ENCODE assay signal across 22 cellular contexts in the genomic region with DNA sequence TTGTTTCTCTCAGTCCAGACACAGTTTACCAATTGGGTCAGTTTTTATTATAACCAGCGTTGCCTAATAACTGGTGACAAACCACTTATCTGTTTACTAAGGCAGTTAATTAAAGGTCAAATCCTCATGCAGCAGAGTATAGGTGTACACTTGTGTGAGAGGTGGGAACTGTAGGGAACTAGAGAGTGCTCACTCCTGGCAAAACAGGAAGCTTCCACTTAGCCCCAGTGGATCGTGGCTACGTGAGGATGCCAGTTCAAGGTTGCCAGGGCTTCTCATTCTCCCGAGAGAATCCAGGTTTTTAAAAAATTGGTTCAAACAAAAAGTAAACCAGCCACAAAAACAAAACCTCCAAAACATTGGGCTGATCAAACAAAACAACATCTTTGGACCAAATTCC. TPM values are rescaled to one million over a fixed set of nuclear protein-coding genes. Genes with fewer than 3 reads are reported as not detected.
DNase-seq lines count a peak whose midpoint lies in the region; ATAC-seq, FAIRE-seq and TF ChIP-seq lines count a peak whose summit lies in the region.
"Had no signal": no experiment of that assay in that cellular context is flagged by ENCODE, and none has a peak within 500 bp of the region (broad histone marks: within the 10 kb centered on the region; RNA-seq: fewer than 3 reads in every experiment).

No MANE protein-coding gene starts in this region.

- no peak for TF ChIP-seq EP300 in K562 (IDR thresholded peaks at IDR 0.05; ENCODE audit: low read length)
- TF ChIP-seq EP300 in tibial nerve (IDR thresholded peaks at IDR 0.05) = no peak

- H4K8ac ChIP-seq in IMR-90 (ENCODE audit: low read depth in 2 of 2, low read length in 2 of 2) = peak overlapping the region in 1 of 2 experiments; percentile 2; a peak in 1 of 4 replicates

- H3K4me2 ChIP-seq in IMR-90 (ENCODE audit: low read depth, low read length) (no peak overlapping the region), K562 (ENCODE audit: insufficient read depth, low read length) (no peak overlapping the region)

- H2AFZ ChIP-seq in IMR-90 (replicated peaks; ENCODE audit: low read length, poor library complexity) (no peak overlapping the region), K562 (ENCODE audit: low read depth, low read length) (no peak overlapping the region)

- H3K9me3 ChIP-seq in IMR-90 (ENCODE audit: control insufficient read depth, insufficient read depth, low read length) (no peaks in the 10 kb centered on the region), K562 (replicated peaks; ENCODE audit: control insufficient read depth, insufficient read depth, low read depth, low read length) (no peaks in the 10 kb centered on the region), lower lobe of right lung (no peaks in the 10 kb centered on the region), tibial nerve (no peaks in the 10 kb centered on the region)
- H3K9me3 ChIP-seq: gastroesophageal sphincter, HAP-1 had no signal

- intact Hi-C loops in IMR-90 (cut with micrococcal nuclease) (loop anchor here (10.0 kb wide), 1 partner anchor 376 kb away; no protein-coding TSS in a partner anchor), K562 (cut with micrococcal nuclease) (no loop called here), lower lobe of right lung (cut with DNase I) (no loop called here)

- WGBS in IMR-90 (ENCODE audit: extremely low coverage in 2 of 2, insufficient read length in 1 of 2), 2 experiments = no CpG with 5 or more reads among the region's 4 CpGs
- WGBS in K562 (ENCODE audit: insufficient coverage, low coverage, missing lambda C conversion rate) = 62% methylated on average over 4 of the region's 4 CpGs
- WGBS in tibial nerve, 2 donors = 76 to 81% methylated on average over 4 of the region's 4 CpGs

- H3K4me1 ChIP-seq in IMR-90 (ENCODE audit: control insufficient read depth, insufficient read depth, low read length) = peaks cover 4% of the 10 kb centered on the region; the same call in 1 of the 2 replicates
- H3K4me1 ChIP-seq in K562 (replicated peaks in 1 of 2; ENCODE audit: control insufficient read depth in 2 of 2, insufficient read depth in 2 of 2, low read length in 2 of 2) = peaks cover 0 to 9% of the 10 kb centered on the region in 2 experiments; a peak in 2 of 5 replicates
- H3K4me1 ChIP-seq in lower lobe of right lung = peaks cover 43% of the 10 kb centered on the region
- H3K4me1 ChIP-seq in tibial nerve = peaks cover 0 to 79% (median 14%) of the 10 kb centered on the region in 4 donors
- H3K4me1 ChIP-seq: HAP-1 had no signal

- no TSS peak for BruUV-seq in IMR-90 (replicated peaks; lab: Mats Ljungman, UMichigan)
- BruUV-seq in K562 (replicated peaks; lab: Mats Ljungman, UMichigan) = no TSS peak

- DNase-seq in IMR-90 = no peak
- no peak for DNase-seq in K562 (ENCODE audit: extremely low read depth in 1 of 4, low spot score in 3 of 4)
- no peak for DNase-seq in lower lobe of right lung
- DNase-seq in tibial nerve (ENCODE audit: low spot score in 2 of 2) = no peak
- no peak for DNase-seq in RCC 7860 (ENCODE audit: low spot score)
- DNase-seq in NCI-H1694 treated with DMSO at 0.1 percent for 48 hours (lab: John Stamatoyannopoulos, UW) = no peak
- DNase-seq: effector CD4-positive, alpha-beta T cell; MV-4-11; NCI-H1694; NCI-H774; occipital lobe; retina; SHP77; stimulated activated CD4-positive, alpha-beta T cell treated with anti-CD3 and anti-CD28 coated beads, Interleukin-4, amount 100 ng/mL, for 4 hours; T-cell had no signal

- TF ChIP-seq POLR2A in IMR-90 (IDR thresholded peaks at IDR 0.05; ENCODE audit: low read depth, low read length) (no peak), K562 (conservative IDR thresholded peaks at IDR 0.05) (no peak), tibial nerve (IDR thresholded peaks at IDR 0.05) (no peak)

- H3K56ac ChIP-seq in IMR-90 (ENCODE audit: extremely low read depth, insufficient read depth, low read length) = no peak overlapping the region

- POLR2A ChIA-PET in IMR-90 (lab: Charles Lee; ENCODE audit: unreplicated experiment) (no interaction called here), K562 (lab: Yijun Ruan, JAX) (interaction anchor here (0.8 to 3.2 kb wide), 4 partner anchors 9 to 286 kb away, joined by 3 to 23 read pairs (median 4); partner anchors contain the start of gene CYBRD1)

- H4K20me1 ChIP-seq in IMR-90 (ENCODE audit: insufficient read depth, low read length) (peaks cover 9% of the 10 kb centered on the region; the same call in 1 of the 2 replicates), K562 (replicated peaks; ENCODE audit: control insufficient read depth, insufficient read depth, low read length) (no peaks in the 10 kb centered on the region)

- peak overlapping the region; percentile 1; the same call in 1 of the 2 replicates for H4K91ac ChIP-seq in IMR-90 (ENCODE audit: insufficient read depth, low read depth, low read length)

- H3K23ac ChIP-seq in IMR-90 (ENCODE audit: low read depth, low read length) = 0 out of 2 replicates have a peak overlapping the region, but pooled peaks have one; percentile 13

- H3K9me1 ChIP-seq in IMR-90 (ENCODE audit: insufficient read depth, low read length) (no peaks in the 10 kb centered on the region; the same call in 1 of the 2 replicates), K562 (ENCODE audit: control insufficient read depth, insufficient read depth, low read length) (no peaks in the 10 kb centered on the region)

- H4K5ac ChIP-seq in IMR-90 (ENCODE audit: low read depth, low read length) = peak overlapping the region; percentile 9; the same call in 1 of the 2 replicates

- FAIRE-seq in K562 (lab: Jason Lieb, UNC) = no peak
- no peak for FAIRE-seq in RCC 7860 (lab: Jason Lieb, UNC)
- FAIRE-seq: D721Med, GM18507, islet of Langerhans had no signal

- no peak overlapping the region for H3K4me3 ChIP-seq in IMR-90 (ENCODE audit: insufficient read depth, low read depth, low read length)
- H3K4me3 ChIP-seq in K562 = no peak overlapping the region
- H3K4me3 ChIP-seq in lower lobe of right lung = no peak overlapping the region
- no peak overlapping the region for H3K4me3 ChIP-seq in tibial nerve
- H3K4me3 ChIP-seq: gastroesophageal sphincter, HAP-1 had no signal

- no peak for TF ChIP-seq RAD21 in IMR-90 (IDR thresholded peaks at IDR 0.05; ENCODE audit: low read length)
- no peak for TF ChIP-seq RAD21 in K562 (CRISPR knock-in tag; conservative IDR thresholded peaks at IDR 0.05 in 1 of 2, IDR thresholded peaks at IDR 0.05 in 1 of 2)

- H3K27me3 ChIP-seq in IMR-90 (ENCODE audit: control insufficient read depth, insufficient read depth, low read length) (no peaks in the 10 kb centered on the region), K562 (ENCODE audit: control insufficient read depth in 2 of 2, insufficient read depth in 2 of 2, low read length in 2 of 2) (no peaks in the 10 kb centered on the region), lower lobe of right lung (ENCODE audit: low read depth) (no peaks in the 10 kb centered on the region), tibial nerve (no peaks in the 10 kb centered on the region)
- H3K27me3 ChIP-seq: gastroesophageal sphincter had no signal

- no peak overlapping the region for H2AK9ac ChIP-seq in IMR-90 (replicated peaks; ENCODE audit: low read depth, low read length, poor library complexity)

- H3K14ac ChIP-seq in IMR-90 (replicated peaks; ENCODE audit: low read depth, low read length) = peak overlapping the region; percentile 87; the same call in 1 of the 2 replicates

- H2BK120ac ChIP-seq in IMR-90 (ENCODE audit: low read depth, low read length) = peak overlapping the region; percentile 68; the same call in 1 of the 2 replicates

- no peak overlapping the region for H2BK20ac ChIP-seq in IMR-90 (ENCODE audit: low read depth, low read length)

- peak overlapping the region; percentile 28 for H3K4ac ChIP-seq in IMR-90 (ENCODE audit: low read depth, low read length)

- H3K79me1 ChIP-seq in IMR-90 (ENCODE audit: low read depth in 1 of 2, low read length in 2 of 2) = peaks cover 12 to 61% of the 10 kb centered on the region in 2 experiments

- H2AK5ac ChIP-seq in IMR-90 (ENCODE audit: low read depth, low read length) = no peak overlapping the region; the same call in 1 of the 2 replicates

- no peak overlapping the region for H3K18ac ChIP-seq in IMR-90 (ENCODE audit: low read depth, low read length)

- in situ Hi-C loops in IMR-90 (cut with MboI; ENCODE audit: low sequenced_read_pairs) (no loop called here), K562 (cut with MboI) (no loop called here)

- H3K27ac ChIP-seq in IMR-90 (ENCODE audit: insufficient read depth, low read length) (peak overlapping the region; percentile 63; the same call in 1 of the 2 replicates), K562 (ENCODE audit: extremely low read depth, low read depth, low read length) (no peak overlapping the region), lower lobe of right lung (no peak overlapping the region), tibial nerve (peak overlapping the region in 3 of 4 donors; percentile 2 to 74 (median 26))

- no peak for ATAC-seq in IMR-90 (ENCODE audit: low read depth)
- peak; percentile 49 for ATAC-seq in K562
- peak; percentile 72 to 77 for ATAC-seq in lower lobe of right lung
- ATAC-seq in HG03135 (IDR thresholded peaks at IDR 0.05; ENCODE audit: unreplicated experiment) = no peak
- ATAC-seq: gastroesophageal sphincter, PC-3, T-cell had no signal

- H3K36me3 ChIP-seq in IMR-90 (ENCODE audit: control insufficient read depth, insufficient read depth, low read length) = peaks cover 2% of the 10 kb centered on the region; the same call in 1 of the 2 replicates
- peaks cover 12% of the 10 kb centered on the region; the same call in 2 of the 3 replicates for H3K36me3 ChIP-seq in K562 (ENCODE audit: control insufficient read depth, insufficient read depth, low read length)
- no peaks in the 10 kb centered on the region for H3K36me3 ChIP-seq in lower lobe of right lung
- no peaks in the 10 kb centered on the region for H3K36me3 ChIP-seq in tibial nerve
- H3K36me3 ChIP-seq: HAP-1 had no signal

- CTCF ChIA-PET in IMR-90 (lab: Yijun Ruan, JAX) = interaction anchor here (0.6 kb wide), 1 partner anchor 449 kb away, joined by 3 read pairs; no protein-coding TSS in a partner anchor
- CTCF ChIA-PET in K562 (lab: Yijun Ruan, JAX; ENCODE audit: low intra/inter-chr PET ratio) = no interaction called here

- H3K79me2 ChIP-seq in K562 (ENCODE audit: control insufficient read depth, insufficient read depth, low read length) = peaks cover 36% of the 10 kb centered on the region

- dilution Hi-C loops in IMR-90 (cut with HindIII; ENCODE audit: low sequenced_read_pairs, unreplicated experiment) = no loop called here

- peak overlapping the region; percentile 77; the same call in 2 of the 3 replicates for H2BK15ac ChIP-seq in IMR-90 (ENCODE audit: low read depth, low read length)

- H2BK5ac ChIP-seq in IMR-90 (ENCODE audit: low read depth, low read length, poor library complexity, severe bottlenecking) = peak overlapping the region; percentile 7

- H3K9ac ChIP-seq in IMR-90 (ENCODE audit: low read depth, low read length) (no peak overlapping the region), K562 (ENCODE audit: insufficient read depth in 1 of 2, low read depth in 2 of 2, low read length in 2 of 2) (no peak overlapping the region)

- TF ChIP-seq CTCF in IMR-90 (conservative IDR thresholded peaks at IDR 0.05; ENCODE audit: low read depth, low read length) = no peak
- TF ChIP-seq CTCF in K562 (IDR thresholded peaks at IDR 0.05 in 2 of 3, conservative IDR thresholded peaks at IDR 0.05 in 1 of 3; ENCODE audit: insufficient read depth in 2 of 3, low read depth in 1 of 3, low read length in 3 of 3) = no peak
- TF ChIP-seq CTCF in lower lobe of right lung (IDR thresholded peaks at IDR 0.05) = no peak
- no peak for TF ChIP-seq CTCF in tibial nerve (IDR thresholded peaks at IDR 0.05)

RNA-seq across cellular contexts. Expression of gene CYBRD1, which starts 8.1 kb away (rescaled TPM):
- total RNA-seq in IMR-90 (2012; rRNA removed) (103 and 119 TPM in 2 replicates), K562 (2014; rRNA removed) (12.4 and 14.0 TPM in 2 replicates), K562 (2014; rRNA removed; fragmentation: Illumina TruSeq; extraction: Trizol) (15.6 and 18.7 TPM in 2 replicates), K562 (2015; rRNA removed; fragmentation: Illumina TruSeq; extraction: Trizol) (15.3 and 16.2 TPM in 2 replicates), K562 (2021) (21.6 and 22.4 TPM in 2 replicates), lower lobe of right lung (262 TPM), tibial nerve (100 to 1,000 TPM; 215 to 471 (median 401) TPM)
- polyA plus RNA-seq in IMR-90 (2012; rRNA removed) (48.8 and 53.2 TPM in 2 replicates), K562 (2011; rRNA removed) (20.1 and 25.6 TPM in 2 replicates), K562 (2014; fragmentation: Illumina TruSeq; extraction: Trizol) (14.9 and 15.8 TPM in 2 replicates), K562 (2014; fragmentation: Nextera tagmentation; extraction: Ambion mirVana) (10 to 100 TPM in 1 of 2 experiments, 1 to 10 TPM in 1; 9.6 to 10.7 TPM), K562 (2014; rRNA removed) (12.4 and 15.6 TPM in 2 replicates)
- polyA plus RNA-seq in IMR-90 (2012; cell fraction: cytosol; rRNA removed) = 55.0 and 65.2 TPM in 2 replicates
- 16.5 and 30.7 TPM in 2 replicates for polyA plus RNA-seq in IMR-90 (2012; cell fraction: nucleus; rRNA removed; ENCODE audit: low replicate concordance)
- total RNA-seq in K562 (2011; cell fraction: chromatin; rRNA removed; ENCODE audit: low replicate concordance) = 24.5 and 40.6 TPM in 2 replicates
- total RNA-seq in K562 (2011; cell fraction: nucleolus; rRNA removed) = 19.3 and 19.7 TPM in 2 replicates
- total RNA-seq in K562 (2011; cell fraction: nucleoplasm; rRNA removed) = 25.8 and 45.2 TPM in 2 replicates
- 23.2 and 28.5 TPM in 2 replicates for polyA plus RNA-seq in K562 (2011; cell fraction: cytosol; rRNA removed)
- 22.5 and 26.8 TPM in 2 replicates for polyA plus RNA-seq in K562 (2011; cell fraction: nucleus; rRNA removed)
- polyA plus RNA-seq in K562 (2012) = 15.7 and 16.9 TPM in 2 replicates
- 13.3 and 16.3 TPM in 2 replicates for polyA minus RNA-seq in K562 (2011; rRNA and poly(A)+ RNA removed)
- polyA minus RNA-seq in K562 (2011; cell fraction: cytosol; rRNA and poly(A)+ RNA removed) = 10.7 and 11.7 TPM in 2 replicates
- polyA minus RNA-seq in K562 (2011; cell fraction: nucleus; rRNA and poly(A)+ RNA removed) = 8.5 and 14.1 TPM in 2 replicates

Comparison
In these comparisons a context has a peak if more than half of its experiments do, and no peak if none do; other contexts are left out.
1. ATAC-seq: peak in K562 (single experiment) and lower lobe of right lung (2 of 2); none in IMR-90 (single experiment) and HG03135 (single experiment).
2. H3K27ac ChIP-seq: peak in IMR-90 (single experiment) and tibial nerve (3 of 4); none in K562 (single experiment) and lower lobe of right lung (single experiment).